In genomic region chr12:23945249-23945648, GRCh38 we compare ENCODE assay signal across 16 cellular contexts. TPM values are rescaled to one million over a fixed set of nuclear protein-coding genes. Genes with fewer than 3 reads are reported as not detected.
DNase-seq lines count a peak whose midpoint lies in the region; ATAC-seq and TF ChIP-seq lines count a peak whose summit lies in the region.
"Had no signal": no experiment of that assay in that cellular context is flagged by ENCODE, and none has a peak within 500 bp of the region (broad histone marks: within the 10 kb centered on the region; RNA-seq: fewer than 3 reads in every experiment).

No MANE protein-coding gene starts in this region.

- peak overlapping the region; percentile 13; the same call in 1 of the 2 replicates for H3K27ac ChIP-seq in SJCRH30
- no peak overlapping the region for H3K27ac ChIP-seq in smooth muscle cell (ENCODE audit: low read depth)
- H3K27ac ChIP-seq in right cardiac atrium (ENCODE audit: low read length), result no peak overlapping the region
- H3K27ac ChIP-seq: GM23248 had no signal

- TF ChIP-seq CTCF in smooth muscle cell (IDR thresholded peaks at IDR 0.05; ENCODE audit: borderline replicate concordance, insufficient read depth, poor library complexity, severe bottlenecking), result no peak

- H3K79me2 ChIP-seq in smooth muscle cell (ENCODE audit: low read depth), result peaks cover 97% of the 10 kb centered on the region

- no peak for ATAC-seq in right cardiac atrium
- ATAC-seq: HCT116 had no signal

- H3K4me2 ChIP-seq in smooth muscle cell, result peak overlapping the region; percentile 98

- H3K4me1 ChIP-seq in SJCRH30 (peaks cover 22% of the 10 kb centered on the region; the same call in 1 of the 2 replicates), smooth muscle cell (ENCODE audit: low read depth) (peaks cover 73% of the 10 kb centered on the region), right cardiac atrium (ENCODE audit: control insufficient read depth, insufficient read depth, low read length) (no peaks in the 10 kb centered on the region)

- WGBS in smooth muscle cell (ENCODE audit: low lambda C conversion rate), result 95% methylated on average over 2 of the region's 2 CpGs
- 96% methylated on average over 2 of the region's 2 CpGs for whole genome bisulfite sequencing in right cardiac atrium

- DNase-seq in NCI-H446 treated with DMSO at 0.1 percent for 48 hours (lab: John Stamatoyannopoulos, UW) (peak; percentile 23), NCI-H446 (lab: John Stamatoyannopoulos, UW) (no peak), SJCRH30 (peak in 1 of 2 experiments; percentile 14), kidney tubule cell (ENCODE audit: low spot score) (peak; percentile 2), smooth muscle cell (lab: John Stamatoyannopoulos, UW; ENCODE audit: unreplicated experiment) (no peak), superior temporal gyrus (ENCODE audit: extremely low spot score) (no peak), right cardiac atrium (no peak)
- DNase-seq: C1 segment of cervical spinal cord; Calu3; CD4-positive, alpha-beta T cell; DMS153; DMS79 treated with DMSO at 0.1 percent for 48 hours; EL; GM23248 had no signal

- peaks cover 40% of the 10 kb centered on the region for H4K20me1 ChIP-seq in smooth muscle cell (ENCODE audit: low read depth)

- H3K27me3 ChIP-seq in SJCRH30 (no peaks in the 10 kb centered on the region), smooth muscle cell (ENCODE audit: low read depth) (no peaks in the 10 kb centered on the region), right cardiac atrium (ENCODE audit: control insufficient read depth, insufficient read depth) (no peaks in the 10 kb centered on the region)

- H3K4me3 ChIP-seq in SJCRH30, result no peak overlapping the region
- H3K4me3 ChIP-seq in smooth muscle cell, result no peak overlapping the region
- no peak overlapping the region for H3K4me3 ChIP-seq in right cardiac atrium (ENCODE audit: low read length)
- H3K4me3 ChIP-seq: GM23248 had no signal

- H3F3A ChIP-seq in smooth muscle cell (ENCODE audit: low read depth), result no peaks in the 10 kb centered on the region

- H3K9ac ChIP-seq in smooth muscle cell (ENCODE audit: low read depth), result no peak overlapping the region
- H3K9ac ChIP-seq: GM23248 had no signal

- H3K9me3 ChIP-seq in SJCRH30 (replicated peaks), result no peaks in the 10 kb centered on the region
- H3K9me3 ChIP-seq in smooth muscle cell (replicated peaks; ENCODE audit: low read depth), result no peaks in the 10 kb centered on the region
- no peaks in the 10 kb centered on the region for H3K9me3 ChIP-seq in right cardiac atrium (ENCODE audit: control insufficient read depth, low read length)

- no peak overlapping the region for H2AFZ ChIP-seq in smooth muscle cell (ENCODE audit: low read depth)
- H2AFZ ChIP-seq: GM23248 had no signal

- intact Hi-C loops in right cardiac atrium (cut with DNase I), result no loop called here

- no peaks in the 10 kb centered on the region for H3K36me3 ChIP-seq in SJCRH30
- no peaks in the 10 kb centered on the region for H3K36me3 ChIP-seq in smooth muscle cell (ENCODE audit: low read depth)

RNA-seq across cellular contexts. Expression of gene SOX5, which starts 4.2 kb away (rescaled TPM):
- total RNA-seq in SJCRH30 (2014; rRNA removed; shearing (Covaris generic)), result 11.0 and 13.7 TPM in 2 replicates
- total RNA-seq in smooth muscle cell (47.8 and 66.1 TPM in 2 replicates), right cardiac atrium (10 to 100 TPM in 2 of 4 donors, 1 to 10 TPM in 2; 9.9 to 14.3 (median 12.0) TPM)
- polyA plus RNA-seq in smooth muscle cell (20.7 and 22.3 TPM in 2 replicates), right cardiac atrium (1.9 TPM)
- total RNA-seq: Calu3; CD4-positive, alpha-beta T cell; GM23248; HT-29 had no signal
- polyA plus RNA-seq: GM23248 had no signal

Comparison
In these comparisons a context has a peak if more than half of its experiments do, and no peak if none do; other contexts are left out.
1. DNase-seq: peak in NCI-H446 treated with DMSO at 0.1 percent for 48 hours (single experiment) and kidney tubule cell (single experiment); none in NCI-H446 (0 of 2), smooth muscle cell (single experiment), superior temporal gyrus (single experiment) and right cardiac atrium (0 of 3).